In genomic region chr19:50510700-50511068, GRCh38 we compare ENCODE assay signal across 8 cellular contexts. TPM values are rescaled to one million over a fixed set of nuclear protein-coding genes. Genes with fewer than 3 reads are reported as not detected.
DNase-seq lines count a peak whose midpoint lies in the region; ATAC-seq and TF ChIP-seq lines count a peak whose summit lies in the region.

No MANE protein-coding gene starts in this region.

- H3K36me3 Mint-ChIP-seq in CD4-positive, alpha-beta memory T cell = peaks cover 0 to 4% of the 10 kb centered on the region in 2 donors
- H3K36me3 Mint-ChIP-seq in activated CD8-positive, alpha-beta T cell treated with anti-CD3 and anti-CD28 coated beads, Interleukin-2, amount 10 ng/mL, durations not matched to agents 7 days and 5 days (ENCODE audit: low read depth) = peaks cover 5% of the 10 kb centered on the region

- H3K27me3 Mint-ChIP-seq in CD4-positive, alpha-beta memory T cell = peaks cover 0 to 9% of the 10 kb centered on the region in 2 donors
- no peaks in the 10 kb centered on the region for H3K27me3 Mint-ChIP-seq in activated CD8-positive, alpha-beta T cell treated with anti-CD3 and anti-CD28 coated beads, Interleukin-2, amount 10 ng/mL, durations not matched to agents 7 days and 5 days (ENCODE audit: low read depth)

- POLR2A ChIA-PET in CD4-positive, alpha-beta memory T cell (lab: Charles Lee; ENCODE audit: partially characterized antibody) = interaction anchor here (0.8 to 3.1 kb wide), 17 partner anchors 14 to 634 kb away, joined by 3 to 22 read pairs (median 5); partner anchors contain the start of genes AKT1S1, EMC10, GARIN5A and KCNC3
- POLR2A ChIA-PET in activated CD8-positive, alpha-beta T cell treated with anti-CD3 and anti-CD28 coated beads, Interleukin-2, amount 10 ng/mL, durations not matched to agents 7 days and 5 days (lab: Charles Lee) = interaction anchor here (0.6 to 1.7 kb wide), 4 partner anchors 9 to 126 kb away, joined by 3 to 4 read pairs (median 3); partner anchors contain the start of gene POLD1

- H3K4me1 Mint-ChIP-seq in CD4-positive, alpha-beta memory T cell = peaks cover 7 to 32% (median 20%) of the 10 kb centered on the region in 4 donors
- peaks cover 22% of the 10 kb centered on the region for H3K4me1 Mint-ChIP-seq in activated CD8-positive, alpha-beta T cell treated with anti-CD3 and anti-CD28 coated beads, Interleukin-2, amount 10 ng/mL, durations not matched to agents 7 days and 5 days (ENCODE audit: low read depth)

- H3K27me3 ChIP-seq in CD4-positive, alpha-beta memory T cell (ENCODE audit: insufficient read depth, low read length) = no peaks in the 10 kb centered on the region
- H3K27me3 ChIP-seq in stomach = peaks cover 0 to 15% (median 0%) of the 10 kb centered on the region in 3 donors

- no peaks in the 10 kb centered on the region for H3K36me3 ChIP-seq in CD4-positive, alpha-beta memory T cell (ENCODE audit: insufficient read depth, low read length)
- H3K36me3 ChIP-seq in KOPT-K1 (ENCODE audit: insufficient read depth, low read length) (no peaks in the 10 kb centered on the region), stomach (peaks cover 0 to 9% (median 8%) of the 10 kb centered on the region in 4 donors)

- 2 to 11% (median 5%) methylated on average over 3 to 10 of the region's 10 CpGs for WGBS in stomach, 5 donors

- intact Hi-C loops in CD4-positive, alpha-beta memory T cell (cut with micrococcal nuclease) = loop anchor here (1.0 to 2.0 kb wide), 6 partner anchors 34 to 294 kb away; partner anchors contain the start of genes EMC10, GARIN5A and POLD1
- intact Hi-C loops in stomach (cut with DNase I; ENCODE audit: low total_unique reads) (no loop called here), left colon (cut with DNase I, micrococcal nuclease) (no loop called here)

- CTCF ChIA-PET in CD4-positive, alpha-beta memory T cell (lab: Charles Lee; ENCODE audit: partially characterized antibody) = interaction anchor here (0.9 to 2.1 kb wide), 4 partner anchors 31 to 273 kb away, joined by 3 to 5 read pairs (median 4); no protein-coding TSS in a partner anchor
- CTCF ChIA-PET in activated CD8-positive, alpha-beta T cell treated with anti-CD3 and anti-CD28 coated beads, Interleukin-2, amount 10 ng/mL, durations not matched to agents 7 days and 5 days (lab: Charles Lee) = interaction anchor here (1.1 to 1.7 kb wide), 4 partner anchors 10 to 46 kb away, joined by 3 to 7 read pairs (median 4); no protein-coding TSS in a partner anchor

- DNase-seq in CD4-positive, alpha-beta memory T cell = no peak
- no peak for DNase-seq in activated CD8-positive, alpha-beta T cell treated with anti-CD3 and anti-CD28 coated beads, Interleukin-2, amount 10 ng/mL, durations not matched to agents 7 days and 5 days
- no peak for DNase-seq in stomach
- DNase-seq in left colon = no peak
- no peak for DNase-seq in HT-29 (ENCODE audit: low spot score)
- DNase-seq in mucosa of gallbladder (ENCODE audit: low spot score) = no peak

- peaks cover 13% of the 10 kb centered on the region for H3K4me1 ChIP-seq in CD4-positive, alpha-beta memory T cell (ENCODE audit: insufficient read depth, low read length)
- peaks cover 5 to 22% (median 20%) of the 10 kb centered on the region in 4 donors for H3K4me1 ChIP-seq in stomach

- H3K9me3 ChIP-seq in CD4-positive, alpha-beta memory T cell (ENCODE audit: control insufficient read depth in 1 of 2, low read length in 2 of 2) = no peaks in the 10 kb centered on the region
- H3K9me3 ChIP-seq in KOPT-K1 (ENCODE audit: insufficient read depth, low read length, poor library complexity, severe bottlenecking) (no peaks in the 10 kb centered on the region), iPS-18c (ENCODE audit: control insufficient read depth, insufficient read depth, low read length) (no peaks in the 10 kb centered on the region), stomach (no peaks in the 10 kb centered on the region)

- H3K27ac Mint-ChIP-seq in CD4-positive, alpha-beta memory T cell = peak overlapping the region; percentile 97 to 99 (median 99)
- peak overlapping the region; percentile 97 for H3K27ac Mint-ChIP-seq in activated CD8-positive, alpha-beta T cell treated with anti-CD3 and anti-CD28 coated beads, Interleukin-2, amount 10 ng/mL, durations not matched to agents 7 days and 5 days

- no peak for ATAC-seq in activated CD8-positive, alpha-beta T cell treated with anti-CD3 and anti-CD28 coated beads, Interleukin-2, amount 10 ng/mL, durations not matched to agents 7 days and 5 days
- no peak for ATAC-seq in left colon

- peaks cover 0 to 3% (median 0%) of the 10 kb centered on the region in 8 donors for H3K9me3 Mint-ChIP-seq in CD4-positive, alpha-beta memory T cell
- no peaks in the 10 kb centered on the region for H3K9me3 Mint-ChIP-seq in activated CD8-positive, alpha-beta T cell treated with anti-CD3 and anti-CD28 coated beads, Interleukin-2, amount 10 ng/mL, durations not matched to agents 7 days and 5 days (ENCODE audit: insufficient read depth)

- TF ChIP-seq CTCF in stomach (IDR thresholded peaks at IDR 0.05) = no peak

- peak overlapping the region; percentile 78 for H3K27ac ChIP-seq in CD4-positive, alpha-beta memory T cell (ENCODE audit: low read depth, low read length)
- H3K27ac ChIP-seq in KOPT-K1 (ENCODE audit: low read depth, low read length, poor library complexity, severe bottlenecking) = peak overlapping the region; percentile 59
- peak overlapping the region; percentile 48 to 90 (median 82) for H3K27ac ChIP-seq in stomach

- peak overlapping the region; percentile 89 to 97 (median 92) for H3K4me3 Mint-ChIP-seq in CD4-positive, alpha-beta memory T cell
- peak overlapping the region; percentile 94 for H3K4me3 Mint-ChIP-seq in activated CD8-positive, alpha-beta T cell treated with anti-CD3 and anti-CD28 coated beads, Interleukin-2, amount 10 ng/mL, durations not matched to agents 7 days and 5 days

- TF ChIP-seq EP300 in stomach (IDR thresholded peaks at IDR 0.05) = no peak

- H3K4me3 ChIP-seq in CD4-positive, alpha-beta memory T cell (ENCODE audit: low read length in 2 of 2) = peak overlapping the region; percentile 61 to 83
- H3K4me3 ChIP-seq in iPS-18c (ENCODE audit: insufficient read depth, low read depth, low read length) (peak overlapping the region; percentile 62), stomach (peak overlapping the region; percentile 57 to 79 (median 71))

- TF ChIP-seq POLR2A in stomach (IDR thresholded peaks at IDR 0.05) = no peak

RNA-seq across cellular contexts. Expression of gene JOSD2, which starts 0.3 kb away (rescaled TPM):
- 10 to 100 TPM; 29.5 to 35.8 TPM for total RNA-seq in CD4-positive, alpha-beta memory T cell
- polyA plus RNA-seq in CD4-positive, alpha-beta memory T cell = 10 to 100 TPM; 22.4 to 28.0 TPM
- 10 to 100 TPM; 49.8 to 51.3 TPM for total RNA-seq in activated CD8-positive, alpha-beta T cell treated with anti-CD3 and anti-CD28 coated beads, Interleukin-2, amount 10 ng/mL, durations not matched to agents 7 days and 5 days
- total RNA-seq in stomach (10 to 100 TPM in 3 of 5 donors, 1 to 10 TPM in 1, not detected in 1; 9.9 to 61.0 (median 14.5) TPM), left colon (10 to 100 TPM; 32.7 to 35.6 TPM), mucosa of gallbladder (57.3 TPM)
- polyA plus RNA-seq in stomach = 10 to 100 TPM; 68.4 to 79.4 (median 68.5) TPM
- 89.2 and 92.5 TPM in 2 replicates for total RNA-seq in HT-29 (2014; rRNA removed; shearing (Covaris generic))

RNA-seq across cellular contexts. Expression of gene ASPDH, which starts 3.0 kb away (rescaled TPM):
- not detected for total RNA-seq in CD4-positive, alpha-beta memory T cell
- polyA plus RNA-seq in CD4-positive, alpha-beta memory T cell = not detected
- total RNA-seq in activated CD8-positive, alpha-beta T cell treated with anti-CD3 and anti-CD28 coated beads, Interleukin-2, amount 10 ng/mL, durations not matched to agents 7 days and 5 days = not detected
- total RNA-seq in stomach (not detected), left colon (not detected), mucosa of gallbladder (not detected)
- not detected for polyA plus RNA-seq in stomach
- not detected in 2 replicates for total RNA-seq in HT-29 (2014; rRNA removed; shearing (Covaris generic))

RNA-seq across cellular contexts. Expression of gene GARIN5A, which starts 34.0 kb away (rescaled TPM):
- total RNA-seq in CD4-positive, alpha-beta memory T cell = under 1 TPM in 1 of 2 experiments, not detected in 1; 0.61 TPM
- under 1 TPM; 0.39 to 0.44 TPM for polyA plus RNA-seq in CD4-positive, alpha-beta memory T cell
- total RNA-seq in activated CD8-positive, alpha-beta T cell treated with anti-CD3 and anti-CD28 coated beads, Interleukin-2, amount 10 ng/mL, durations not matched to agents 7 days and 5 days = under 1 TPM in 1 of 2 experiments, not detected in 1; 0.29 TPM
- total RNA-seq in stomach (under 1 TPM in 3 of 5 donors, not detected in 2; 0.55 to 0.87 (median 0.58) TPM), left colon (1 to 10 TPM; 1.5 to 3.1 TPM), mucosa of gallbladder (5.0 TPM)
- polyA plus RNA-seq in stomach = 1 to 10 TPM; 1.9 to 3.1 (median 2.1) TPM
- 2.8 and 6.5 TPM in 2 replicates for total RNA-seq in HT-29 (2014; rRNA removed; shearing (Covaris generic))

RNA-seq across cellular contexts. Expression of gene EMC10, which starts 34.4 kb away (rescaled TPM):
- 10 to 100 TPM; 83.7 to 92.6 TPM for total RNA-seq in CD4-positive, alpha-beta memory T cell
- polyA plus RNA-seq in CD4-positive, alpha-beta memory T cell = 10 to 100 TPM in 1 of 2 donors, 1 to 10 TPM in 1; 7.8 to 10.1 TPM
- 10 to 100 TPM; 54.8 to 56.9 TPM for total RNA-seq in activated CD8-positive, alpha-beta T cell treated with anti-CD3 and anti-CD28 coated beads, Interleukin-2, amount 10 ng/mL, durations not matched to agents 7 days and 5 days
- total RNA-seq in stomach (100 to 1,000 TPM in 1 of 5 donors, 10 to 100 TPM in 4; 30.8 to 284 (median 61.5) TPM), left colon (100 to 1,000 TPM; 125 to 132 TPM), mucosa of gallbladder (182 TPM)
- 10 to 100 TPM; 33.5 to 63.2 (median 53.7) TPM for polyA plus RNA-seq in stomach
- 324 and 336 TPM in 2 replicates for total RNA-seq in HT-29 (2014; rRNA removed; shearing (Covaris generic))

RNA-seq across cellular contexts. Expression of gene LRRC4B, which starts 57.6 kb away (rescaled TPM):
- not detected for total RNA-seq in CD4-positive, alpha-beta memory T cell
- under 1 TPM in 1 of 2 donors, not detected in 1; 0.08 TPM for polyA plus RNA-seq in CD4-positive, alpha-beta memory T cell
- not detected for total RNA-seq in activated CD8-positive, alpha-beta T cell treated with anti-CD3 and anti-CD28 coated beads, Interleukin-2, amount 10 ng/mL, durations not matched to agents 7 days and 5 days
- total RNA-seq in stomach = 1 to 10 TPM in 3 of 5 donors, under 1 TPM in 1, not detected in 1; 0.45 to 4.4 (median 2.2) TPM
- polyA plus RNA-seq in stomach = 1 to 10 TPM; 1.2 to 1.5 (median 1.5) TPM
- total RNA-seq in left colon = 1 to 10 TPM in 1 of 2 donors, under 1 TPM in 1; 0.89 to 1.2 TPM
- total RNA-seq in HT-29 (2014; rRNA removed; shearing (Covaris generic)) = not detected in 2 replicates
- total RNA-seq in mucosa of gallbladder = 3.5 TPM
